In genomic region chr9:101457003-101457402, GRCh38 we compare ENCODE assay signal across 16 cellular contexts. TPM values are rescaled to one million over a fixed set of nuclear protein-coding genes. Genes with fewer than 3 reads are reported as not detected.
DNase-seq lines count a peak whose midpoint lies in the region; ATAC-seq and TF ChIP-seq lines count a peak whose summit lies in the region.
"Had no signal": no experiment of that assay in that cellular context is flagged by ENCODE, and none has a peak within 500 bp of the region (broad histone marks: within the 10 kb centered on the region; RNA-seq: fewer than 3 reads in every experiment).

No MANE protein-coding gene starts in this region.

- H3K4me1 Mint-ChIP-seq in endodermal cell = peaks cover 17% of the 10 kb centered on the region
- H3K4me1 Mint-ChIP-seq: activated CD4-positive, alpha-beta T cell treated with anti-CD3 and anti-CD28 coated beads, Interleukin-2, amount 10 ng/mL, durations not matched to agents 7 days and 5 days had no signal

- no peak overlapping the region for H3K27ac Mint-ChIP-seq in endodermal cell
- H3K27ac Mint-ChIP-seq: activated CD4-positive, alpha-beta T cell treated with anti-CD3 and anti-CD28 coated beads, Interleukin-2, amount 10 ng/mL, durations not matched to agents 7 days and 5 days; dendritic cell treated with granulocyte-macrophage colony-stimulating factor and Interleukin-4, amounts not matched to agents 40 ng/mL and 50 ng/mL, for 4 days had no signal

- H3K36me3 Mint-ChIP-seq in endodermal cell (ENCODE audit: low read depth) = peaks cover 2% of the 10 kb centered on the region

- no peaks in the 10 kb centered on the region for H3K27me3 Mint-ChIP-seq in endodermal cell (ENCODE audit: insufficient read depth)

- WGBS in endodermal cell (ENCODE audit: insufficient coverage in 1 of 2, insufficient read length in 1 of 2), 2 experiments = 34% methylated on average over 3 of the region's 3 CpGs; no CpG with 5 or more reads in 1 of the 2 experiments

- H4K20me1 ChIP-seq in MM.1S (ENCODE audit: insufficient read depth, low read length) = no peaks in the 10 kb centered on the region

- no peak overlapping the region for H3K4me3 Mint-ChIP-seq in endodermal cell
- H3K4me3 Mint-ChIP-seq: activated CD4-positive, alpha-beta T cell treated with anti-CD3 and anti-CD28 coated beads, Interleukin-2, amount 10 ng/mL, durations not matched to agents 7 days and 5 days; dendritic cell treated with granulocyte-macrophage colony-stimulating factor and Interleukin-4, amounts not matched to agents 40 ng/mL and 50 ng/mL, for 4 days had no signal

- ATAC-seq in GM21737 (IDR thresholded peaks at IDR 0.05; ENCODE audit: unreplicated experiment) = no peak
- no peak for ATAC-seq in HG03442 (IDR thresholded peaks at IDR 0.05; ENCODE audit: unreplicated experiment)
- ATAC-seq in HG02588 (IDR thresholded peaks at IDR 0.05; ENCODE audit: unreplicated experiment) = no peak

- H3K4me3 ChIP-seq in MM.1S (ENCODE audit: low read length) (no peak overlapping the region), endodermal cell (ENCODE audit: low read length) (no peak overlapping the region)
- H3K4me3 ChIP-seq: skin epidermis, stomach had no signal

- no peaks in the 10 kb centered on the region for H3K79me2 ChIP-seq in MM.1S (ENCODE audit: low read length)

- H3K27me3 ChIP-seq in MM.1S (replicated peaks; ENCODE audit: insufficient read depth, low read length) (no peaks in the 10 kb centered on the region), endodermal cell (ENCODE audit: control insufficient read depth, insufficient read depth, low read length, poor library complexity, severe bottlenecking) (no peaks in the 10 kb centered on the region)

- TF ChIP-seq CTCF in C4-2B (conservative IDR thresholded peaks at IDR 0.05) = peak; percentile 19; the same call in 1 of the 2 replicates
- peak; percentile 23 for TF ChIP-seq CTCF in MM.1S (IDR thresholded peaks at IDR 0.05; ENCODE audit: low read length)
- TF ChIP-seq CTCF in endodermal cell (conservative IDR thresholded peaks at IDR 0.05) = peak; percentile 61

- H3K9me3 Mint-ChIP-seq in endodermal cell = peaks cover 19% of the 10 kb centered on the region

- no peaks in the 10 kb centered on the region for H3K9me2 ChIP-seq in MM.1S (replicated peaks; ENCODE audit: insufficient read depth, low read length)

- H2AFZ ChIP-seq in MM.1S (ENCODE audit: low read length) = no peak overlapping the region

- H3K4me2 ChIP-seq in MM.1S (ENCODE audit: low read depth, low read length) = no peak overlapping the region
- H3K4me2 ChIP-seq: KMS-11 had no signal

- H3K27ac ChIP-seq in C4-2B = no peak overlapping the region
- H3K27ac ChIP-seq in MM.1S (ENCODE audit: low read length) = no peak overlapping the region
- no peak overlapping the region for H3K27ac ChIP-seq in endodermal cell (ENCODE audit: low read depth, low read length)
- H3K27ac ChIP-seq: KMS-11, neutrophil, skin epidermis, stomach had no signal

- H3K9me3 ChIP-seq in MM.1S (replicated peaks; ENCODE audit: insufficient read depth, low read length) = no peaks in the 10 kb centered on the region
- peaks cover 9% of the 10 kb centered on the region for H3K9me3 ChIP-seq in endodermal cell (ENCODE audit: control insufficient read depth, low read length)
- H3K9me3 ChIP-seq: neutrophil, stomach had no signal

- no peak overlapping the region for H3K9ac ChIP-seq in MM.1S (ENCODE audit: low read length)
- H3K9ac ChIP-seq in endodermal cell (ENCODE audit: extremely low read depth, low read length, poor library complexity, severe bottlenecking) = no peak overlapping the region
- H3K9ac ChIP-seq: KMS-11 had no signal

- H3K36me3 ChIP-seq in MM.1S (replicated peaks; ENCODE audit: insufficient read depth, low read length) (no peaks in the 10 kb centered on the region), endodermal cell (ENCODE audit: control insufficient read depth, insufficient read depth, low read length) (no peaks in the 10 kb centered on the region)
- H3K36me3 ChIP-seq: neutrophil, stomach had no signal

- H3K4me1 ChIP-seq in MM.1S (ENCODE audit: low read length) = no peaks in the 10 kb centered on the region
- H3K4me1 ChIP-seq in endodermal cell (ENCODE audit: control insufficient read depth, insufficient read depth, low read length) = peaks cover under 1% of the 10 kb centered on the region

- no peaks in the 10 kb centered on the region for H3F3A ChIP-seq in MM.1S (ENCODE audit: insufficient read depth, low read length)

- DNase-seq in MM.1S (no peak), endodermal cell (peak; percentile 77)
- DNase-seq: activated CD4-positive, alpha-beta T cell treated with anti-CD3 and anti-CD28 coated beads, Interleukin-2, amount 10 ng/mL, durations not matched to agents 7 days and 5 days; anterior cingulate cortex; DMS79 treated with DMSO at 0.1 percent for 48 hours; mesenchymal stem cell; stomach had no signal

RNA-seq across cellular contexts. Expression of gene ALDOB, which starts 21.4 kb away (rescaled TPM):
- under 1 TPM in 1 of 2 donors, not detected in 1; 0.29 TPM for total RNA-seq in endodermal cell
- polyA plus RNA-seq in endodermal cell (2013, experiment 1 of 2) = not detected
- polyA plus RNA-seq in endodermal cell (2013, experiment 2 of 2) = not detected
- total RNA-seq: activated CD4-positive, alpha-beta T cell treated with anti-CD3 and anti-CD28 coated beads, Interleukin-2, amount 10 ng/mL, durations not matched to agents 7 days and 5 days; T-helper 1 cell treated with Interleukin-12 subunit alpha and Interleukin-12 subunit beta and Interleukin-4 antibody, amounts not matched to agents 30 ng/mL and 1 ng/mL, for 36 hours had no signal

RNA-seq across cellular contexts. Expression of gene ZNF189, which starts 58.4 kb away (rescaled TPM):
- 10 to 100 TPM; 16.0 to 20.5 TPM for total RNA-seq in endodermal cell
- polyA plus RNA-seq in endodermal cell (2013, experiment 1 of 2) = 16.8 TPM
- 15.3 TPM for polyA plus RNA-seq in endodermal cell (2013, experiment 2 of 2)

RNA-seq across cellular contexts. Expression of gene MRPL50, which starts 58.6 kb away (rescaled TPM):
- 10 to 100 TPM; 15.5 to 17.4 TPM for total RNA-seq in endodermal cell
- 20.0 TPM for polyA plus RNA-seq in endodermal cell (2013, experiment 1 of 2)
- 19.1 TPM for polyA plus RNA-seq in endodermal cell (2013, experiment 2 of 2)
